In genomic region chr1:175497501-175497900, GRCh38 we compare ENCODE assay signal across 5 cellular contexts.
"Had no signal": no experiment of that assay in that cellular context is flagged by ENCODE, and none has a peak within 500 bp of the region (broad histone marks: within the 10 kb centered on the region; RNA-seq: fewer than 3 reads in every experiment).

No MANE protein-coding gene starts in this region.

- H3K4me3 ChIP-seq: K562 had no signal

- DNase-seq: IMR-90, KBM-7 had no signal

- ATAC-seq: HepG2, K562 had no signal

- H3K27ac ChIP-seq: HL-60 had no signal
